In the genomic region with DNA sequence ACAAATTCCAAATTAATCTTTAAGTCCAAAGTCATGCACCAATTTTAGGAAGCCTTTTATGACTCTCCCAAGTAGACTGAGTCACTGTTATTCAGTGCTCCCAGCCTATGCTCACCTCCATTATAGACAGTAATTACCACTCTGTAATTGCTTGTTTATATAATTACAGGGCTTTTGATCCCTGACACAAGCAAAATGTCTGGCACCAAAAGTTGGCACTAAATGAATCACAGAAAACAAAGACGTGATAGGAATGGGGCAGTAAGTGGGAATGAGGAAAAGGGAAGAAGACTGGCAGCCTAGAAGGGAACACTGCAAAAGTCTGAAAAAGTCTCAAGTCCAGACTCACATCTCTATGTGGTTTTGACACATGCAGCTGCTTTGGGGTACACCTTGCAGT, we compare ENCODE assay signal across 22 cellular contexts.
"Had no signal": no experiment of that assay in that cellular context is flagged by ENCODE, and none has a peak within 500 bp of the region (broad histone marks: within the 10 kb centered on the region; RNA-seq: fewer than 3 reads in every experiment).

No MANE protein-coding gene starts in this region.

- H3K27me3 ChIP-seq: breast epithelium, gastroesophageal sphincter, heart right ventricle, neutrophil, ovary, right atrium auricular region, tibial artery had no signal

- H3K36me3 ChIP-seq: breast epithelium, gastroesophageal sphincter, heart right ventricle, neutrophil, ovary, right atrium auricular region, tibial artery had no signal

- H3K27ac ChIP-seq: breast epithelium, epithelial cell of prostate, gastroesophageal sphincter, heart right ventricle, neutrophil, ovary, psoas muscle, right atrium auricular region, tibial artery had no signal

- H3K4me1 ChIP-seq: breast epithelium, gastroesophageal sphincter, heart right ventricle, psoas muscle, right atrium auricular region, tibial artery had no signal

- ATAC-seq: activated CD4-positive, alpha-beta T cell treated with anti-CD3 and anti-CD28 coated beads for 36 hours; activated naive CD4-positive, alpha-beta T cell treated with anti-CD3 and anti-CD28 coated beads, Interleukin-2, amount 50 U/mL, for 72 hours; activated T-helper 17 cell treated with anti-CD3 and anti-CD28 coated beads, Interleukin-2, amount 50 U/mL, for 72 hours; gastroesophageal sphincter; heart right ventricle; left cardiac atrium; natural killer cell treated with Interleukin-12 subunit alpha and Interleukin-12 subunit beta and Interleukin-15 and Interleukin-18, amount 100 ng/mL, for 72 hours; psoas muscle; WTC11 had no signal

- DNase-seq: activated CD4-positive, alpha-beta T cell treated with anti-CD3 and anti-CD28 coated beads for 36 hours; activated CD4-positive, alpha-beta T cell treated with anti-CD3 and anti-CD28 coated beads, Interleukin-2, amount 50 U/mL, for 4 hours; activated CD8-positive, alpha-beta memory T cell treated with anti-CD3 and anti-CD28 coated beads, Interleukin-2, amount 50 U/mL, for 4 hours; activated T-cell treated with anti-CD3 and anti-CD28 coated beads, Interleukin-2, amount 50 U/mL, for 24 hours; cortex of kidney; heart right ventricle; left cardiac atrium; midbrain; ovary; psoas muscle; stimulated activated CD4-positive, alpha-beta T cell treated with anti-CD3 and anti-CD28 coated beads, Interleukin-12 subunit alpha, Interleukin-12 subunit beta, amount 100 ng/mL, for 4 hours; T-helper 9 cell; tibial artery had no signal

- H3K4me3 ChIP-seq: breast epithelium, gastroesophageal sphincter, heart right ventricle, ovary, psoas muscle, right atrium auricular region, tibial artery had no signal

- H3K9me3 ChIP-seq: breast epithelium, gastroesophageal sphincter, neutrophil, ovary, psoas muscle, right atrium auricular region, tibial artery had no signal
